19 cellular contexts compared by ENCODE assay signal in the genomic region with DNA sequence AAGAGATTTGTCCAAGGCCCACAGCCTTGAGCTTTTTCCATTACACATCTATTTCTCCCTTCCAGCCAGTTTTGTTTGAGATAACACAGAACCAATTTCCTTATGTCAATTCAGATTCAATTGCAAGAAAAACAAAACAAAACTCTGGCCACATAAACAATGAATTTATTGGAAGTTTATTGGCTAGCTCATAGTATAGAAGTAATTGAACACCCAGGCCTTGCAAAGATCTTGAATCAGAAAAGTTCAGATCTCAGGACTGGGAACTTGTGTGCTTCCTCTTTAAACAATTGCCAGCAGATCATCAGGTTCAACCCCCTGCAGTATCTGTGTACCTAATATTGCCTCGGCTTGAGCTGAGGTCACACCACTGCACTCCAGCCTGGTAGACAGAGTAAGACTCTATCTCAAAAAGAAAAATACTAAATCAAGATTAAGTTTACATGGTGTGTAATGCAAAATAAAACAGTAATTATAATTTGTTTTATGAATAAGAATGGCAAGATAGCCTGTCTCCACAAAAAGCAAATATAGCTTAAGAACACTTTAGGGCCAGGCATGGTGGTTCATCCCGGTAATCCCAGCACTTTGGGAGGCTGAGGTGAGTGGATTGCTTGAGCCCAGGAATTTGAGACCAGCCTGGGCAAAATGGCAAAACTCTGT.
"Had no signal": no experiment of that assay in that cellular context is flagged by ENCODE, and none has a peak within 500 bp of the region (broad histone marks: within the 10 kb centered on the region; RNA-seq: fewer than 3 reads in every experiment).

No MANE protein-coding gene starts in this region.

- H3K27me3 ChIP-seq: esophagus muscularis mucosa, heart right ventricle, neural progenitor cell, testis, upper lobe of left lung had no signal

- DNase-seq: activated CD4-positive, CD25-positive, alpha-beta regulatory T cell treated with anti-CD3 and anti-CD28 coated beads, Interleukin-2, amount 50 U/mL, for 72 hours; effector CD4-positive, alpha-beta T cell; heart right ventricle; immature natural killer cell; kidney glomerular epithelial cell; left ventricle myocardium inferior; mucosa of descending colon; naive thymus-derived CD4-positive, alpha-beta T cell; psoas muscle; right cardiac atrium; stimulated activated CD4-positive, alpha-beta T cell treated with anti-CD3 and anti-CD28 coated beads, Interleukin-15, amount 100 ng/mL, for 24 hours; stimulated activated CD4-positive, alpha-beta T cell treated with anti-CD3 and anti-CD28 coated beads, Interleukin-4, amount 100 ng/mL, for 1 hour; testis; upper lobe of left lung had no signal

- H2AFZ ChIP-seq: neural progenitor cell had no signal

- H3K36me3 ChIP-seq: esophagus muscularis mucosa, heart right ventricle, left ventricle myocardium inferior, neural progenitor cell, upper lobe of left lung had no signal

- H3K4me1 ChIP-seq: neural progenitor cell, testis had no signal

- H3K4me3 ChIP-seq: esophagus muscularis mucosa, heart right ventricle, left ventricle myocardium inferior, mucosa of descending colon, neural progenitor cell, psoas muscle, skin epidermis, testis, upper lobe of left lung had no signal

- ATAC-seq: heart right ventricle; mucosa of descending colon; naive thymus-derived CD4-positive, alpha-beta T cell; psoas muscle; right cardiac atrium had no signal

- H3K4me2 ChIP-seq: neural progenitor cell had no signal

- H3K27ac Mint-ChIP-seq: activated naive CD8-positive, alpha-beta T cell; immature natural killer cell; naive thymus-derived CD4-positive, alpha-beta T cell; neural progenitor cell; T-helper 2 cell treated with Interferon-gamma antibody and Interleukin-4, amounts not matched to agents 5 μg/mL and 100 μg/mL, for 36 hours had no signal

- H3K27ac ChIP-seq: esophagus muscularis mucosa, heart right ventricle, left ventricle myocardium inferior, neural progenitor cell, psoas muscle, skin epidermis, testis, upper lobe of left lung had no signal

- H3K9me3 Mint-ChIP-seq: immature natural killer cell; naive thymus-derived CD4-positive, alpha-beta T cell; neural progenitor cell; T-helper 2 cell treated with Interferon-gamma antibody and Interleukin-4, amounts not matched to agents 5 μg/mL and 100 μg/mL, for 36 hours had no signal

- H3K9me3 ChIP-seq: esophagus muscularis mucosa, heart right ventricle, left ventricle myocardium inferior, mucosa of descending colon, psoas muscle, testis, upper lobe of left lung had no signal

- H3K4me3 Mint-ChIP-seq: activated naive CD8-positive, alpha-beta T cell; immature natural killer cell; neural progenitor cell; T-helper 2 cell treated with Interferon-gamma antibody and Interleukin-4, amounts not matched to agents 5 μg/mL and 100 μg/mL, for 36 hours had no signal

- H3K36me3 Mint-ChIP-seq: immature natural killer cell, neural progenitor cell had no signal
